Comparison of ENCODE assay signal across 25 cellular contexts in the genomic region with DNA sequence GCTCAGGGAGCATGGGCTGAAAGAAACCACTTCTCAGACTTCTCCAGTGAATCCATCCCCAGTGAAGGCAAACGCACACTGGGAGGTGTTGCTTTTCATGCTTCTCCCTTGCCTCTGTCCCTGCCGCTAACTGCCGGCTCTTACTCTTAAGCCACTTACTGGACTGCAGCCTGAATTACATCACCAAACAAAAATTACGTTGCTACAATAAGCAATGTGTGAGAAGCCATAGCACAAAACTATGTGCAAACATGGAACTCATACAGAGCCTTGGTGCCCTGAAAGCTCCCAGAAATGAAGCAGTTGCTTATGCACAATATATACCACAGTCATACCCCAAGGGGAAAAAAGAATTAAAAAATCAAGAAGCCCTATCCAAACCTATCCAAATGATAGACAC.
"Had no signal": no experiment of that assay in that cellular context is flagged by ENCODE, and none has a peak within 500 bp of the region (broad histone marks: within the 10 kb centered on the region; RNA-seq: fewer than 3 reads in every experiment).

No MANE protein-coding gene starts in this region.

- H3K4me3 ChIP-seq: left ventricle myocardium inferior, ovary, uterus had no signal

- ATAC-seq: activated CD4-positive, alpha-beta T cell treated with anti-CD3 and anti-CD28 coated beads for 36 hours; activated CD8-positive, alpha-beta memory T cell treated with anti-CD3 and anti-CD28 coated beads, Interleukin-2, amount 10 ng/mL, durations not matched to agents 7 days and 5 days; activated CD8-positive, alpha-beta T cell treated with anti-CD3 and anti-CD28 coated beads, Interleukin-2, amount 10 ng/mL, durations not matched to agents 7 days and 5 days; activated T-cell treated with anti-CD3 and anti-CD28 coated beads, Interleukin-2, amount 50 U/mL, for 72 hours; sciatic nerve; stimulated activated memory B cell treated with anti-CD40 and anti-IgM and Interleukin-4, amounts not matched to agents 10 μg/mL and 1 μg/mL and 100 μg/mL, for 72 hours; stimulated activated naive CD8-positive, alpha-beta T cell treated with anti-CD3 and anti-CD28 coated beads, Interleukin-15, amount 100 ng/mL, for 72 hours had no signal

- H3K9me3 ChIP-seq: ovary, uterus had no signal

- H3K36me3 Mint-ChIP-seq: activated CD8-positive, alpha-beta memory T cell treated with anti-CD3 and anti-CD28 coated beads, Interleukin-2, amount 10 ng/mL, durations not matched to agents 7 days and 5 days; stimulated activated memory B cell treated with anti-CD40 and anti-IgM and Interleukin-4, amounts not matched to agents 10 μg/mL and 1 μg/mL and 100 μg/mL, for 72 hours; type B pancreatic cell had no signal

- H3K36me3 ChIP-seq: left ventricle myocardium inferior, ovary, uterus had no signal

- H3K4me1 Mint-ChIP-seq: activated CD4-positive, alpha-beta T cell treated with anti-CD3 and anti-CD28 coated beads for 36 hours; activated CD8-positive, alpha-beta memory T cell treated with anti-CD3 and anti-CD28 coated beads, Interleukin-2, amount 10 ng/mL, durations not matched to agents 7 days and 5 days; stimulated activated memory B cell treated with anti-CD40 and anti-IgM and Interleukin-4, amounts not matched to agents 10 μg/mL and 1 μg/mL and 100 μg/mL, for 72 hours; stimulated activated naive CD8-positive, alpha-beta T cell treated with anti-CD3 and anti-CD28 coated beads, Interleukin-15, amount 100 ng/mL, for 72 hours had no signal

- H3K27me3 Mint-ChIP-seq: stimulated activated memory B cell treated with anti-CD40 and anti-IgM and Interleukin-4, amounts not matched to agents 10 μg/mL and 1 μg/mL and 100 μg/mL, for 72 hours had no signal

- H3K27me3 ChIP-seq: ovary, uterus had no signal

- DNase-seq: activated CD4-positive, alpha-beta T cell treated with anti-CD3 and anti-CD28 coated beads for 36 hours; activated CD4-positive, CD25-positive, alpha-beta regulatory T cell; activated CD8-positive, alpha-beta memory T cell treated with anti-CD3 and anti-CD28 coated beads, Interleukin-2, amount 10 ng/mL, durations not matched to agents 7 days and 5 days; activated CD8-positive, alpha-beta T cell treated with anti-CD3 and anti-CD28 coated beads, Interleukin-2, amount 10 ng/mL, durations not matched to agents 7 days and 5 days; activated naive CD4-positive, alpha-beta T cell; activated T-cell treated with anti-CD3 and anti-CD28 coated beads, Interleukin-2, amount 50 U/mL, for 72 hours; amniotic stem cell; effector CD8-positive, alpha-beta T cell; left ventricle myocardium inferior; ovary; small intestine; stimulated activated CD4-positive, alpha-beta T cell treated with anti-CD3 and anti-CD28 coated beads, Interleukin-4, amount 100 ng/mL, for 4 hours; stimulated activated CD8-positive, alpha-beta memory T cell treated with anti-CD3 and anti-CD28 coated beads, Interleukin-4, amount 100 ng/mL, for 48 hours; stimulated activated naive CD8-positive, alpha-beta T cell treated with anti-CD3 and anti-CD28 coated beads, Interleukin-15, amount 100 ng/mL, for 72 hours; substantia nigra; T-helper 1 cell; uterus had no signal

- H3K27ac ChIP-seq: epithelial cell of prostate, left ventricle myocardium inferior, ovary, uterus had no signal

- H3K4me1 ChIP-seq: left ventricle myocardium inferior, uterus had no signal

- H3K9me3 Mint-ChIP-seq: T-helper 2 cell treated with Interferon-gamma antibody and Interleukin-4, amounts not matched to agents 5 μg/mL and 100 μg/mL, for 36 hours; type B pancreatic cell had no signal

- H3K4me3 Mint-ChIP-seq: activated CD4-positive, alpha-beta T cell treated with anti-CD3 and anti-CD28 coated beads for 36 hours; activated CD8-positive, alpha-beta memory T cell treated with anti-CD3 and anti-CD28 coated beads, Interleukin-2, amount 10 ng/mL, durations not matched to agents 7 days and 5 days; activated CD8-positive, alpha-beta T cell treated with anti-CD3 and anti-CD28 coated beads, Interleukin-2, amount 10 ng/mL, durations not matched to agents 7 days and 5 days; activated naive CD8-positive, alpha-beta T cell; activated T-cell treated with anti-CD3 and anti-CD28 coated beads, Interleukin-2, amount 50 U/mL, for 72 hours; nephron; stimulated activated memory B cell treated with anti-CD40 and anti-IgM and Interleukin-4, amounts not matched to agents 10 μg/mL and 1 μg/mL and 100 μg/mL, for 72 hours; stimulated activated naive CD8-positive, alpha-beta T cell treated with anti-CD3 and anti-CD28 coated beads, Interleukin-15, amount 100 ng/mL, for 72 hours; T-helper 2 cell treated with Interferon-gamma antibody and Interleukin-4, amounts not matched to agents 5 μg/mL and 100 μg/mL, for 36 hours; type B pancreatic cell had no signal

- H3K27ac Mint-ChIP-seq: activated CD4-positive, alpha-beta T cell treated with anti-CD3 and anti-CD28 coated beads for 36 hours; activated CD8-positive, alpha-beta memory T cell treated with anti-CD3 and anti-CD28 coated beads, Interleukin-2, amount 10 ng/mL, durations not matched to agents 7 days and 5 days; activated CD8-positive, alpha-beta T cell treated with anti-CD3 and anti-CD28 coated beads, Interleukin-2, amount 10 ng/mL, durations not matched to agents 7 days and 5 days; activated naive CD8-positive, alpha-beta T cell; activated T-cell treated with anti-CD3 and anti-CD28 coated beads, Interleukin-2, amount 50 U/mL, for 72 hours; nephron; progenitor cell of endocrine pancreas; stimulated activated memory B cell treated with anti-CD40 and anti-IgM and Interleukin-4, amounts not matched to agents 10 μg/mL and 1 μg/mL and 100 μg/mL, for 72 hours; stimulated activated naive CD8-positive, alpha-beta T cell treated with anti-CD3 and anti-CD28 coated beads, Interleukin-15, amount 100 ng/mL, for 72 hours; T-helper 2 cell treated with Interferon-gamma antibody and Interleukin-4, amounts not matched to agents 5 μg/mL and 100 μg/mL, for 36 hours; type B pancreatic cell had no signal
